In the genomic region with DNA sequence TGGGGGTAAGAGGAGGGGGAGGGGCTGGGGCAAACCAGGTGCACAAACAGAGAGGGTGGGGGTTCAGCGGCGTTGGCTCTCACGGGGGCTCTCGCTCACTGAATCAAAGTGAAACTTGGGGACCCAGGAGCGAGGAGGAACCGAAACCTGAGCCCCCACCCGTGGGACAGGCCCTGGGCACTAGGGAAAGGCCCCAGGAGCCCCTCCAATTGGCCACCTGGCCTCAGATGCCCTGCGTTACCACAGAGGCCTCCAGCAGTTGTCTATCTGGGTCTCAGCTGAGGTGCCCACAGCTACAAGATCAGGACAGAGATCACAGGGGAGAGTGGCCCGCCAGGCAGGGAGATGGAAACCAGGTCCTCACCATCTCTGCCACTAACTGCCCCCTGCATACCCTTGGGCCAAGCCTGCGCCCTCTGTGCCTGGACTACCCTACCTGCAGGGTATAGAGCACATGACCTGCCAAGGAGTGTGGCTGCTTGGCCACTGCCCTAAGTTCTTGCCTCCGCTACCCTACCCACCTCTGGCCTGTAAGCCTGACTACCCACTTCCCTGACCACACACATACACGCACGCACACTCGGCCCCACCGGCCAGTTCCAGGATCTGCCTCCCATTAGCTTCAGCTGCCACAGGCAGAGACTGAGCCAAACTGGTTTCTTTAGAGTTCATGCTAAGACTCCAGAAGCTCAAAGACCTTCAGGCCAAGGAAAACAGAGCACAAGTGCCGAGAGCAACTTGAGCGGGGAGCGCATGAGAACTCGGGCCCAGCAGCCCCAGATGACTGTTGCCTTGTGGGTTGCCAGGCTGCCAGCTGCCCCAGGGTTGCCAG, we compare ENCODE assay signal across 16 cellular contexts. TPM values are rescaled to one million over a fixed set of nuclear protein-coding genes. Genes with fewer than 3 reads are reported as not detected.
DNase-seq lines count a peak whose midpoint lies in the region; ATAC-seq, FAIRE-seq and TF ChIP-seq lines count a peak whose summit lies in the region.
"Had no signal": no experiment of that assay in that cellular context is flagged by ENCODE, and none has a peak within 500 bp of the region (broad histone marks: within the 10 kb centered on the region; RNA-seq: fewer than 3 reads in every experiment).

No MANE protein-coding gene starts in this region.

- TF ChIP-seq EP300 in ovary (IDR thresholded peaks at IDR 0.05): no peak

- no peak overlapping the region for H3K4me3 Mint-ChIP-seq in glutamatergic neuron (ENCODE audit: unreplicated experiment)

- peaks cover 5% of the 10 kb centered on the region for H3K9me3 Mint-ChIP-seq in glutamatergic neuron (ENCODE audit: unreplicated experiment)

- peaks cover 14% of the 10 kb centered on the region for H3K36me3 Mint-ChIP-seq in glutamatergic neuron (ENCODE audit: unreplicated experiment)

- TF ChIP-seq CTCF in ovary (IDR thresholded peaks at IDR 0.05) (no peak), glutamatergic neuron (IDR thresholded peaks at IDR 0.05; ENCODE audit: partially characterized antibody, unreplicated experiment) (no peak)

- H3K4me3 ChIP-seq in ovary: no peak overlapping the region
- H3K4me3 ChIP-seq: skin epidermis, thoracic aorta had no signal

- H3K9me3 ChIP-seq in ovary: peaks cover 0 to 6% of the 10 kb centered on the region in 2 donors

- 73 to 80% (median 79%) methylated on average over 19 of the region's 19 CpGs for WGBS in ovary, 3 donors

- peaks cover 9% of the 10 kb centered on the region for H3K27me3 Mint-ChIP-seq in glutamatergic neuron (ENCODE audit: unreplicated experiment)

- H3K27ac Mint-ChIP-seq in glutamatergic neuron (ENCODE audit: unreplicated experiment): no peak overlapping the region

- no peak overlapping the region for H3K27ac ChIP-seq in ovary
- H3K27ac ChIP-seq: thoracic aorta had no signal

- H3K4me1 ChIP-seq in ovary (ENCODE audit: insufficient read depth): no peaks in the 10 kb centered on the region

- peak; percentile 96 for FAIRE-seq in GM18507 (lab: Jason Lieb, UNC)
- FAIRE-seq: HepG2 had no signal

- TF ChIP-seq POLR2A in ovary (IDR thresholded peaks at IDR 0.05): no peak

- peaks cover 8% of the 10 kb centered on the region for H3K4me1 Mint-ChIP-seq in glutamatergic neuron (ENCODE audit: low read depth, unreplicated experiment)

- H3K36me3 ChIP-seq in ovary: no peaks in the 10 kb centered on the region
- H3K36me3 ChIP-seq: thoracic aorta had no signal

- intact Hi-C loops in ovary (cut with DNase I): loop anchor here in 1 of 4 donors (5.0 kb wide), 1 partner anchor 58 kb away; no protein-coding TSS in a partner anchor

- peak; percentile 67 for DNase-seq in GM18507 (ENCODE audit: extremely low spot score, insufficient read length, low read depth)
- peak; percentile 25 for DNase-seq in fibroblast of gingiva (ENCODE audit: low read depth)
- DNase-seq in NCI-H1105 (lab: John Stamatoyannopoulos, UW): no peak
- DNase-seq in T-helper 1 cell: no peak
- DNase-seq in ovary: no peak
- no peak for DNase-seq in glutamatergic neuron
- DNase-seq: activated CD4-positive, CD25-positive, alpha-beta regulatory T cell; DMS53; NCI-H524 had no signal

- H3K27me3 ChIP-seq in ovary: no peaks in the 10 kb centered on the region

- peak; percentile 57 for ATAC-seq in GM21381 (IDR thresholded peaks at IDR 0.05; ENCODE audit: unreplicated experiment)
- peak; percentile 58 for ATAC-seq in HG03103 (IDR thresholded peaks at IDR 0.05; ENCODE audit: low read depth, unreplicated experiment)
- ATAC-seq: HepG2 had no signal

RNA-seq across cellular contexts. Expression of a gene that starts 39.9 kb away (rescaled TPM):
- total RNA-seq in ovary: under 1 TPM in 2 of 7 donors, not detected in 5; 0.05 to 0.28 TPM
- polyA plus RNA-seq in ovary: under 1 TPM in 1 of 2 donors, not detected in 1; 0.02 TPM
- total RNA-seq in glutamatergic neuron (ENCODE audit: unreplicated experiment): 24.3 TPM
- total RNA-seq: fibroblast of villous mesenchyme, HepG2, lung microvascular endothelial cell had no signal
- polyA plus RNA-seq: HepG2 had no signal

Comparison
In these comparisons a context has a peak if more than half of its experiments do, and no peak if none do; other contexts are left out.
1. DNase-seq: peak in GM18507 (single experiment) and fibroblast of gingiva (single experiment); none in NCI-H1105 (single experiment), T-helper 1 cell (0 of 5), ovary (0 of 5) and glutamatergic neuron (single experiment).
2. RNA of a gene that starts 39.9 kb away (total RNA-seq): 24.3 TPM in glutamatergic neuron (single experiment); 0.05 to 0.28 TPM in ovary; every median in the first group is over 10 times any median in the second.